In genomic region chr22:22983816-22984215, GRCh38 we compare ENCODE assay signal across 25 cellular contexts.
DNase-seq lines count a peak whose midpoint lies in the region; ATAC-seq, FAIRE-seq and TF ChIP-seq lines count a peak whose summit lies in the region.
"Had no signal": no experiment of that assay in that cellular context is flagged by ENCODE, and none has a peak within 500 bp of the region (broad histone marks: within the 10 kb centered on the region; RNA-seq: fewer than 3 reads in every experiment).

No MANE protein-coding gene starts in this region.

- FAIRE-seq in K562 (lab: Jason Lieb, UNC), result no peak
- FAIRE-seq: A204.1, GM12878, GM12892, GM18507, GM19239 had no signal

- no peak for TF ChIP-seq POLR2A in K562 (conservative IDR thresholded peaks at IDR 0.05)

- peaks cover 0 to 10% (median 3%) of the 10 kb centered on the region in 5 donors for H3K27me3 Mint-ChIP-seq in naive thymus-derived CD8-positive, alpha-beta T cell

- in situ Hi-C loops in K562 (cut with MboI), result no loop called here

- intact Hi-C loops in K562 (cut with micrococcal nuclease), result no loop called here

- POLR2A ChIA-PET in K562 (lab: Yijun Ruan, JAX), result interaction anchor here (0.7 to 2.6 kb wide), 3 partner anchors 10 to 15 kb away, joined by 3 to 9 read pairs (median 4); no protein-coding TSS in a partner anchor
- POLR2A ChIA-PET in naive thymus-derived CD8-positive, alpha-beta T cell (lab: Charles Lee), result no interaction called here

- BruUV-seq in K562 (replicated peaks; lab: Mats Ljungman, UMichigan), result no TSS peak

- H3K4me2 ChIP-seq in Loucy (ENCODE audit: low read depth, low read length, poor library complexity, severe bottlenecking) (peak overlapping the region; percentile 29), K562 (ENCODE audit: insufficient read depth, low read length) (no peak overlapping the region)
- H3K4me2 ChIP-seq: BLaER1 had no signal

- TF ChIP-seq RAD21 in K562 (CRISPR knock-in tag; conservative IDR thresholded peaks at IDR 0.05 in 1 of 2, IDR thresholded peaks at IDR 0.05 in 1 of 2), result no peak

- CTCF ChIA-PET in K562 (lab: Yijun Ruan, JAX; ENCODE audit: low intra/inter-chr PET ratio), result no interaction called here

- H3K27me3 ChIP-seq in Loucy (ENCODE audit: insufficient read depth, low read length, poor library complexity, severe bottlenecking) (no peaks in the 10 kb centered on the region), K562 (ENCODE audit: control insufficient read depth in 2 of 2, insufficient read depth in 2 of 2, low read length in 2 of 2) (peaks cover 13 to 15% of the 10 kb centered on the region in 2 experiments; a peak in 3 of 5 replicates)
- H3K27me3 ChIP-seq: BE2C, BLaER1 had no signal

- peak overlapping the region in 1 of 10 donors; percentile 53 for H3K27ac Mint-ChIP-seq in naive thymus-derived CD8-positive, alpha-beta T cell
- H3K27ac Mint-ChIP-seq: CD14-positive monocyte; CD4-positive, alpha-beta memory T cell; CD8-positive, alpha-beta memory T cell had no signal

- peaks cover 15% of the 10 kb centered on the region for H3K4me1 ChIP-seq in Loucy (ENCODE audit: insufficient read depth, low read length, poor library complexity, severe bottlenecking)
- H3K4me1 ChIP-seq in K562 (replicated peaks in 1 of 2; ENCODE audit: control insufficient read depth in 2 of 2, insufficient read depth in 2 of 2, low read length in 2 of 2), result no peaks in the 10 kb centered on the region
- H3K4me1 ChIP-seq: BE2C, BLaER1 had no signal

- H3K27ac ChIP-seq in K562 (ENCODE audit: extremely low read depth, low read depth, low read length), result no peak overlapping the region
- H3K27ac ChIP-seq: BLaER1 had no signal

- H4K20me1 ChIP-seq in Loucy (ENCODE audit: insufficient read depth, low read length, poor library complexity, severe bottlenecking) (no peaks in the 10 kb centered on the region), K562 (replicated peaks; ENCODE audit: control insufficient read depth, insufficient read depth, low read length) (no peaks in the 10 kb centered on the region)
- H4K20me1 ChIP-seq: BLaER1 had no signal

- H3K4me3 ChIP-seq in Loucy (ENCODE audit: low read length, poor library complexity, severe bottlenecking), result no peak overlapping the region
- H3K4me3 ChIP-seq in K562, result no peak overlapping the region
- H3K4me3 ChIP-seq: BLaER1, GM12878 had no signal

- no peak for TF ChIP-seq EP300 in K562 (IDR thresholded peaks at IDR 0.05; ENCODE audit: low read length)

- peak overlapping the region in 1 of 10 donors; percentile 48 for H3K4me3 Mint-ChIP-seq in naive thymus-derived CD8-positive, alpha-beta T cell
- H3K4me3 Mint-ChIP-seq: CD14-positive monocyte; CD4-positive, alpha-beta memory T cell; CD4-positive, CD25-positive, alpha-beta regulatory T cell; CD8-positive, alpha-beta memory T cell had no signal

- peaks cover 6 to 23% (median 20%) of the 10 kb centered on the region in 4 donors for H3K4me1 Mint-ChIP-seq in naive thymus-derived CD8-positive, alpha-beta T cell
- H3K4me1 Mint-ChIP-seq: CD14-positive monocyte; CD4-positive, alpha-beta memory T cell; CD4-positive, CD25-positive, alpha-beta regulatory T cell had no signal

- no peaks in the 10 kb centered on the region for H3K9me2 ChIP-seq in Loucy (replicated peaks; ENCODE audit: low read depth, low read length)

- H3K36me3 ChIP-seq in Loucy (ENCODE audit: insufficient read depth, low read length) (no peaks in the 10 kb centered on the region), K562 (ENCODE audit: control insufficient read depth, insufficient read depth, low read length) (no peaks in the 10 kb centered on the region)
- H3K36me3 ChIP-seq: BE2C, BLaER1 had no signal

- no peak for TF ChIP-seq CTCF in Loucy (conservative IDR thresholded peaks at IDR 0.05; ENCODE audit: low read length)
- no peak for TF ChIP-seq CTCF in K562 (IDR thresholded peaks at IDR 0.05 in 2 of 3, conservative IDR thresholded peaks at IDR 0.05 in 1 of 3; ENCODE audit: insufficient read depth in 2 of 3, low read depth in 1 of 3, low read length in 3 of 3)

- no peaks in the 10 kb centered on the region; the same call in 1 of the 2 replicates for H3K9me3 ChIP-seq in Loucy (ENCODE audit: insufficient read depth, low read depth, low read length)
- peaks cover 7% of the 10 kb centered on the region for H3K9me3 ChIP-seq in K562 (replicated peaks; ENCODE audit: control insufficient read depth, insufficient read depth, low read depth, low read length)
- H3K9me3 ChIP-seq: BE2C had no signal

- H3K79me2 ChIP-seq in Loucy (ENCODE audit: insufficient read depth, low read length) (no peaks in the 10 kb centered on the region), K562 (ENCODE audit: control insufficient read depth, insufficient read depth, low read length) (no peaks in the 10 kb centered on the region)

- no peaks in the 10 kb centered on the region for H3F3A ChIP-seq in Loucy (ENCODE audit: low read depth)

- H2AFZ ChIP-seq in Loucy (ENCODE audit: low read length), result no peak overlapping the region
- H2AFZ ChIP-seq in K562 (ENCODE audit: low read depth, low read length), result no peak overlapping the region

- peaks cover 0 to 13% (median 0%) of the 10 kb centered on the region in 3 donors for H3K36me3 Mint-ChIP-seq in naive thymus-derived CD8-positive, alpha-beta T cell
- H3K36me3 Mint-ChIP-seq: CD14-positive monocyte; CD4-positive, CD25-positive, alpha-beta regulatory T cell had no signal

- WGBS in K562 (ENCODE audit: insufficient coverage, low coverage, missing lambda C conversion rate), result 0% methylated on average over 1 of the region's 1 CpG

- peaks cover 0 to 21% (median 6%) of the 10 kb centered on the region in 9 donors for H3K9me3 Mint-ChIP-seq in naive thymus-derived CD8-positive, alpha-beta T cell

- no peak for ATAC-seq in K562
- no peak for ATAC-seq in naive thymus-derived CD8-positive, alpha-beta T cell
- no peak for ATAC-seq in GM18868 (IDR thresholded peaks at IDR 0.05; ENCODE audit: unreplicated experiment)
- ATAC-seq: GM12878 had no signal

- DNase-seq in K562 (ENCODE audit: extremely low read depth in 1 of 4, low spot score in 3 of 4) (peak in 1 of 4 experiments; percentile 35), NCI-H510A (lab: John Stamatoyannopoulos, UW) (no peak)
- DNase-seq in naive thymus-derived CD8-positive, alpha-beta T cell, result no peak
- DNase-seq: 8988T; ACHN; BE2C; C1 segment of cervical spinal cord; CD4-positive, alpha-beta memory T cell; CD4-positive, CD25-positive, alpha-beta regulatory T cell; CD8-positive, alpha-beta memory T cell; DMS 273 treated with DMSO at 0.1 percent for 48 hours; DMS153; DMS53; DMS79; EL; GDM1 had no signal

- H3K9me1 ChIP-seq in K562 (ENCODE audit: control insufficient read depth, insufficient read depth, low read length), result no peaks in the 10 kb centered on the region

- H3K9ac ChIP-seq in Loucy (ENCODE audit: low read depth, low read length, poor library complexity, severe bottlenecking), result no peak overlapping the region
- H3K9ac ChIP-seq in K562 (ENCODE audit: insufficient read depth in 1 of 2, low read depth in 2 of 2, low read length in 2 of 2), result no peak overlapping the region
- H3K9ac ChIP-seq: BLaER1 had no signal

TF ChIP-seq in K562, 482 proteins besides CTCF, POLR2A, EP300 and RAD21 (continues in another document):
- TF ChIP-seq BACH1 (tag; IDR thresholded peaks at IDR 0.05), result no peak
- TF ChIP-seq ZNF134 (CRISPR knock-in tag; conservative IDR thresholded peaks at IDR 0.05), result no peak
- TF ChIP-seq MYNN (IDR thresholded peaks at IDR 0.05), result no peak
- 0 out of 2 replicates have a peak, but pooled peaks have one; percentile 39 for TF ChIP-seq MYNN (CRISPR knock-in tag; IDR thresholded peaks at IDR 0.05)
- TF ChIP-seq HIVEP1 (CRISPR knock-in tag; IDR thresholded peaks at IDR 0.05), result no peak
- peak; percentile 23; the same call in 1 of the 2 replicates for TF ChIP-seq USF1 (CRISPR knock-in tag; IDR thresholded peaks at IDR 0.05)
- no peak for TF ChIP-seq TCF15 (CRISPR knock-in tag; IDR thresholded peaks at IDR 0.05)
- TF ChIP-seq TEAD1 (CRISPR knock-in tag; IDR thresholded peaks at IDR 0.05), result peak in 1 of 2 experiments; percentile 26; a peak in 1 of 4 replicates
- 0 out of 2 replicates have a peak, but pooled peaks have one; percentile 5 for TF ChIP-seq IRF9 (tag; IDR thresholded peaks at IDR 0.05)
